ENCODE assay signal across 23 cellular contexts in the genomic region with DNA sequence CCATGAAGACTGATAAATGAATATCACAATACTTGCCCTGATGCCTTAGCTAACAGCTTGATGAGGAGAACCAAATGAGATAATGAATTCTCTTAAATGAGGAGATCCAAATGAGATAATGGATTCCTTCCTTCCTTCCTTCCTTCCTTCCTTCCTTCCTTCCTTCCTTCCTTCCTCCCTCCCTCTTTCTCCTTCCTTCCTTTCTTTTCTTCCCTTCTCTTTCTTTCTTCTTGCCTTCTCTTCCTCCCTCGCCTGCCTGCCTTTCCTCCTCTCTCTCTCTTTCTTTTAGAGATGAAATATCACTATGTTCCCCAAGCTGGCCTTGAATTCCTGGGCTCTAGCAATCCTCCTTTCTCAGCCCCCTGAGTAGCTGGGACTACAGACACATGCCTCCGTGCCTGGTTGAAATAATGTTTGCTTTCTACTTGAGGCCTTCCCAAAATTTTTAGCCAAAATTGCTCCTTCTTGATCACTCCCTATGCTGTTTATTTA. TPM values are rescaled to one million over a fixed set of nuclear protein-coding genes. Genes with fewer than 3 reads are reported as not detected.
"Had no signal": no experiment of that assay in that cellular context is flagged by ENCODE, and none has a peak within 500 bp of the region (broad histone marks: within the 10 kb centered on the region; RNA-seq: fewer than 3 reads in every experiment).

No MANE protein-coding gene starts in this region.

- H3K27me3 ChIP-seq: ascending aorta, body of pancreas had no signal

- DNase-seq: activated B cell treated with CpG ODN at 0.5 μM for 24 hours; activated CD4-positive, alpha-beta T cell treated with anti-CD3 and anti-CD28 coated beads for 1 hour; activated CD4-positive, alpha-beta T cell treated with anti-CD3 and anti-CD28 coated beads, Interleukin-2, amount 10 ng/mL, durations not matched to agents 24 days and 14 days; activated CD4-positive, alpha-beta T cell treated with anti-CD3 and anti-CD28 coated beads, Interleukin-2, amount 50 U/mL, for 48 hours; activated CD8-positive, alpha-beta memory T cell treated with anti-CD3 and anti-CD28 coated beads for 24 hours; activated gamma-delta T cell treated with Interleukin-2 at 50 U/mL for 16 hours; activated naive CD4-positive, alpha-beta T cell treated with anti-CD3 and anti-CD28 coated beads, Interleukin-2, amount 50 U/mL, for 16 hours; activated T-cell treated with anti-CD3 and anti-CD28 coated beads, Interleukin-2, amount 50 U/mL, for 48 hours; body of pancreas; MG63; MV-4-11; NCI-H1092 treated with DMSO at 0.1 percent for 48 hours; NCI-H1436; NCI-H1694 treated with DMSO at 0.1 percent for 48 hours; NCI-H2029 treated with DMSO at 0.1 percent for 48 hours; NCI-H345; NCI-H510A treated with DMSO at 0.1 percent for 48 hours; SHP77; T-helper 2 cell; T1000 had no signal

- H3K9me3 ChIP-seq: ascending aorta, body of pancreas, MG63, SJSA1 had no signal

- H3K9me3 Mint-ChIP-seq: activated B cell treated with CpG ODN at 0.5 μM for 24 hours; activated CD4-positive, alpha-beta T cell treated with anti-CD3 and anti-CD28 coated beads, Interleukin-2, amount 10 ng/mL, durations not matched to agents 24 days and 14 days; activated T-helper 2 cell treated with anti-CD3 and anti-CD28 coated beads, Interferon-gamma antibody, Interleukin-2, Interleukin-4, amounts not matched to agents 10 μg/mL and 5 μg/mL and 100 μg/mL, durations not matched to agents 14 hours and 24 hours and 36 hours had no signal

- H3K4me3 ChIP-seq: ascending aorta, body of pancreas, MG63, SJSA1 had no signal

- H3K4me3 Mint-ChIP-seq: activated B cell treated with CpG ODN at 0.5 μM for 24 hours; activated CD4-positive, alpha-beta T cell treated with anti-CD3 and anti-CD28 coated beads, Interleukin-2, amount 10 ng/mL, durations not matched to agents 24 days and 14 days had no signal

- H3K36me3 ChIP-seq: ascending aorta, MG63, SJSA1 had no signal

- H3K27ac Mint-ChIP-seq: activated B cell treated with CpG ODN at 0.5 μM for 24 hours; activated CD4-positive, alpha-beta T cell treated with anti-CD3 and anti-CD28 coated beads, Interleukin-2, amount 10 ng/mL, durations not matched to agents 24 days and 14 days; activated T-helper 2 cell treated with anti-CD3 and anti-CD28 coated beads, Interferon-gamma antibody, Interleukin-2, Interleukin-4, amounts not matched to agents 10 μg/mL and 5 μg/mL and 100 μg/mL, durations not matched to agents 14 hours and 24 hours and 36 hours had no signal

- H3K27me3 Mint-ChIP-seq: activated B cell treated with CpG ODN at 0.5 μM for 24 hours had no signal

- H3K27ac ChIP-seq: ascending aorta, SJSA1 had no signal

RNA-seq across cellular contexts. Expression of gene SLAIN1, which starts 4.0 kb away (rescaled TPM):
- total RNA-seq: SJSA1 had no signal
